23 cellular contexts compared by ENCODE assay signal in genomic region chr1:159341736-159342135, GRCh38. TPM values are rescaled to one million over a fixed set of nuclear protein-coding genes. Genes with fewer than 3 reads are reported as not detected.
"Had no signal": no experiment of that assay in that cellular context is flagged by ENCODE, and none has a peak within 500 bp of the region (broad histone marks: within the 10 kb centered on the region; RNA-seq: fewer than 3 reads in every experiment).

No MANE protein-coding gene starts in this region.

- H3K4me1 ChIP-seq: adrenal gland, esophagus squamous epithelium, left lung, right atrium auricular region, suprapubic skin, vagina had no signal

- H3K27me3 ChIP-seq: adrenal gland, esophagus squamous epithelium, hepatocyte, left lung, right atrium auricular region, suprapubic skin, vagina had no signal

- H3K4me1 Mint-ChIP-seq: activated naive CD4-positive, alpha-beta T cell treated with anti-CD3 and anti-CD28 coated beads, Interleukin-2, amount 50 U/mL, for 24 hours; T-helper 17 cell had no signal

- ATAC-seq: left lung, T-helper 17 cell had no signal

- H3K4me3 Mint-ChIP-seq: activated naive CD4-positive, alpha-beta T cell treated with anti-CD3 and anti-CD28 coated beads, Interleukin-2, amount 50 U/mL, for 24 hours; dendritic cell treated with granulocyte-macrophage colony-stimulating factor and Interleukin-4, amounts not matched to agents 40 ng/mL and 50 ng/mL, for 4 days; stimulated activated naive CD8-positive, alpha-beta T cell treated with anti-CD3 and anti-CD28 coated beads, Interleukin-15, Interleukin-2, amounts not matched to agents 100 ng/mL and 50 ng/mL, for 24 hours; T-helper 17 cell had no signal

- H3K27me3 Mint-ChIP-seq: dendritic cell treated with granulocyte-macrophage colony-stimulating factor and Interleukin-4, amounts not matched to agents 40 ng/mL and 50 ng/mL, for 4 days had no signal

- DNase-seq: activated CD4-positive, alpha-beta T cell treated with anti-CD3 and anti-CD28 coated beads for 1 hour; activated CD4-positive, alpha-beta T cell treated with anti-CD3 and anti-CD28 coated beads, Interleukin-2, amount 50 U/mL, for 48 hours; activated gamma-delta T cell; adrenal gland; effector CD8-positive, alpha-beta T cell; esophagus squamous epithelium; islet precursor cell; left lung; occipital lobe; T-helper 17 cell; trophoblast cell had no signal

- H3K27ac ChIP-seq: adrenal gland, esophagus squamous epithelium, hepatocyte, left lung, right atrium auricular region, suprapubic skin, vagina, VCaP had no signal

- H3K36me3 ChIP-seq: adrenal gland, esophagus squamous epithelium, left lung, right atrium auricular region, suprapubic skin, vagina had no signal

- H3K4me3 ChIP-seq: adrenal gland, esophagus squamous epithelium, hepatocyte, left lung, right atrium auricular region, suprapubic skin, vagina had no signal

- H3K27ac Mint-ChIP-seq: activated naive CD4-positive, alpha-beta T cell treated with anti-CD3 and anti-CD28 coated beads, Interleukin-2, amount 50 U/mL, for 24 hours; dendritic cell treated with granulocyte-macrophage colony-stimulating factor and Interleukin-4, amounts not matched to agents 40 ng/mL and 50 ng/mL, for 4 days; stimulated activated naive CD8-positive, alpha-beta T cell treated with anti-CD3 and anti-CD28 coated beads, Interleukin-15, Interleukin-2, amounts not matched to agents 100 ng/mL and 50 ng/mL, for 24 hours; T-helper 17 cell had no signal

- H3K36me3 Mint-ChIP-seq: activated naive CD4-positive, alpha-beta T cell treated with anti-CD3 and anti-CD28 coated beads, Interleukin-2, amount 50 U/mL, for 24 hours had no signal

- H3K9me3 Mint-ChIP-seq: activated naive CD4-positive, alpha-beta T cell treated with anti-CD3 and anti-CD28 coated beads, Interleukin-2, amount 50 U/mL, for 24 hours; dendritic cell treated with granulocyte-macrophage colony-stimulating factor and Interleukin-4, amounts not matched to agents 40 ng/mL and 50 ng/mL, for 4 days; stimulated activated naive CD8-positive, alpha-beta T cell treated with anti-CD3 and anti-CD28 coated beads, Interleukin-15, Interleukin-2, amounts not matched to agents 100 ng/mL and 50 ng/mL, for 24 hours had no signal

- H3K9me3 ChIP-seq: adrenal gland, esophagus squamous epithelium, left lung, right atrium auricular region, suprapubic skin, vagina had no signal

RNA-seq across cellular contexts. Expression of gene FCER1A, which starts 39.6 kb away (rescaled TPM):
- total RNA-seq: cerebellum, fibroblast of villous mesenchyme, glomerular endothelial cell, hepatocyte, lung microvascular endothelial cell had no signal
